1 cellular context compared by ENCODE assay signal in the genomic region with DNA sequence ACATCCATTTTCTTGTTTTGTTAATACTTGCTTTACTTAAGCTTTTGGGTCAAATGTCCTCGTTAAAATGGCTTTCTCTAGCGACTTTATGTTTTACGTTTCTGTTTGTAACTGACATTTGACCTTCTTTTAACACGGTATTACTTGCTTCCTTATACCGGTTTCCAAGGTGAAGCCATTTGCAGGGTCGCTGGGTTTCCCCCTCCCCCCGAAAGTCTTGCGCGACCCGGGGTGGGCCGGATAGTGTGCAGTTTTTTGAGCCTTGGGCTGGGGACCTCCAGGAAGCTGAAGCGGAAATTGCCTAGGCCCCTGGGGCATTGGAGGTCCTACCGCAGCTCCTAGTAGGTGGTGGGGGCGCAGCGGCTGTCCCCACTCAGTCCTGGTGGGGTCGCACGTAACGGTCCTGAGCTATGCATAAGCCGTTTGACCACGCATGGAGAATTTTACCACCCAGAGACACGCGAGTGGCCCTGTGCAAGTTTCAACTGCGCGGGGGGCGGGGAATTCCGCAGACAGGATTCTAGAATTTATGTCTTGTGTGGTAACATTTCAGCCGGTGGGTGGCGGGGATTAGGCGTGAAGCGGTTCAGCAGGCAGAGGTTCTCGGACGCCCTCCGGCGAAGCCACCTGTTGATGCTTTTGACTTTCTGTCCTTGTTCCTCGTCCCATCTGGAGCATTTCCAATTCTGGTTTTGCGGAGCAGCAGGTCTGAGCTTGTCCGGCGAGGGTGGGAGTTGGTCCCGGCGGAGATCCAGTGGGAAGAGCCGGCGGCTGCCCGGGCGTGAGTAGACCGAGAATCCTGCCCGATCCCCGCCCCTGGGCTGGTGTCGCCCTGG.
TF ChIP-seq lines count a peak whose summit lies in the region.

No MANE protein-coding gene starts in this region.

TF ChIP-seq in HepG2, 621 proteins besides CTCF, POLR2A, EP300 and RAD21 (continued from another document and continues in another):
- TF ChIP-seq, protein P1, sequence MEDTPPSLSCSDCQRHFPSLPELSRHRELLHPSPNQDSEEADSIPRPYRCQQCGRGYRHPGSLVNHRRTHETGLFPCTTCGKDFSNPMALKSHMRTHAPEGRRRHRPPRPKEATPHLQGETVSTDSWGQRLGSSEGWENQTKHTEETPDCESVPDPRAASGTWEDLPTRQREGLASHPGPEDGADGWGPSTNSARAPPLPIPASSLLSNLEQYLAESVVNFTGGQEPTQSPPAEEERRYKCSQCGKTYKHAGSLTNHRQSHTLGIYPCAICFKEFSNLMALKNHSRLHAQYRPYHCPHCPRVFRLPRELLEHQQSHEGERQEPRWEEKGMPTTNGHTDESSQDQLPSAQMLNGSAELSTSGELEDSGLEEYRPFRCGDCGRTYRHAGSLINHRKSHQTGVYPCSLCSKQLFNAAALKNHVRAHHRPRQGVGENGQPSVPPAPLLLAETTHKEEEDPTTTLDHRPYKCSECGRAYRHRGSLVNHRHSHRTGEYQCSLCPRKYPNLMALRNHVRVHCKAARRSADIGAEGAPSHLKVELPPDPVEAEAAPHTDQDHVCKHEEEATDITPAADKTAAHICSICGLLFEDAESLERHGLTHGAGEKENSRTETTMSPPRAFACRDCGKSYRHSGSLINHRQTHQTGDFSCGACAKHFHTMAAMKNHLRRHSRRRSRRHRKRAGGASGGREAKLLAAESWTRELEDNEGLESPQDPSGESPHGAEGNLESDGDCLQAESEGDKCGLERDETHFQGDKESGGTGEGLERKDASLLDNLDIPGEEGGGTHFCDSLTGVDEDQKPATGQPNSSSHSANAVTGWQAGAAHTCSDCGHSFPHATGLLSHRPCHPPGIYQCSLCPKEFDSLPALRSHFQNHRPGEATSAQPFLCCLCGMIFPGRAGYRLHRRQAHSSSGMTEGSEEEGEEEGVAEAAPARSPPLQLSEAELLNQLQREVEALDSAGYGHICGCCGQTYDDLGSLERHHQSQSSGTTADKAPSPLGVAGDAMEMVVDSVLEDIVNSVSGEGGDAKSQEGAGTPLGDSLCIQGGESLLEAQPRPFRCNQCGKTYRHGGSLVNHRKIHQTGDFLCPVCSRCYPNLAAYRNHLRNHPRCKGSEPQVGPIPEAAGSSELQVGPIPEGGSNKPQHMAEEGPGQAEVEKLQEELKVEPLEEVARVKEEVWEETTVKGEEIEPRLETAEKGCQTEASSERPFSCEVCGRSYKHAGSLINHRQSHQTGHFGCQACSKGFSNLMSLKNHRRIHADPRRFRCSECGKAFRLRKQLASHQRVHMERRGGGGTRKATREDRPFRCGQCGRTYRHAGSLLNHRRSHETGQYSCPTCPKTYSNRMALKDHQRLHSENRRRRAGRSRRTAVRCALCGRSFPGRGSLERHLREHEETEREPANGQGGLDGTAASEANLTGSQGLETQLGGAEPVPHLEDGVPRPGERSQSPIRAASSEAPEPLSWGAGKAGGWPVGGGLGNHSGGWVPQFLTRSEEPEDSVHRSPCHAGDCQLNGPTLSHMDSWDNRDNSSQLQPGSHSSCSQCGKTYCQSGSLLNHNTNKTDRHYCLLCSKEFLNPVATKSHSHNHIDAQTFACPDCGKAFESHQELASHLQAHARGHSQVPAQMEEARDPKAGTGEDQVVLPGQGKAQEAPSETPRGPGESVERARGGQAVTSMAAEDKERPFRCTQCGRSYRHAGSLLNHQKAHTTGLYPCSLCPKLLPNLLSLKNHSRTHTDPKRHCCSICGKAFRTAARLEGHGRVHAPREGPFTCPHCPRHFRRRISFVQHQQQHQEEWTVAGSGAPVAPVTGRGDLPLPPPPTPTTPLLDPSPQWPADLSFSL (CRISPR knock-in tag; IDR thresholded peaks at IDR 0.05) = no peak; the same call in 1 of the 2 replicates
- no peak for TF ChIP-seq ZNF614 (CRISPR knock-in tag; IDR thresholded peaks at IDR 0.05; ENCODE audit: borderline replicate concordance)
- no peak for TF ChIP-seq ZNF24 (IDR thresholded peaks at IDR 0.05)
- TF ChIP-seq, protein P2, sequence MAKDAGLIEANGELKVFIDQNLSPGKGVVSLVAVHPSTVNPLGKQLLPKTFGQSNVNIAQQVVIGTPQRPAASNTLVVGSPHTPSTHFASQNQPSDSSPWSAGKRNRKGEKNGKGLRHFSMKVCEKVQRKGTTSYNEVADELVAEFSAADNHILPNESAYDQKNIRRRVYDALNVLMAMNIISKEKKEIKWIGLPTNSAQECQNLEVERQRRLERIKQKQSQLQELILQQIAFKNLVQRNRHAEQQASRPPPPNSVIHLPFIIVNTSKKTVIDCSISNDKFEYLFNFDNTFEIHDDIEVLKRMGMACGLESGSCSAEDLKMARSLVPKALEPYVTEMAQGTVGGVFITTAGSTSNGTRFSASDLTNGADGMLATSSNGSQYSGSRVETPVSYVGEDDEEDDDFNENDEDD (CRISPR knock-in tag; IDR thresholded peaks at IDR 0.05; ENCODE audit: borderline replicate concordance) = peak; percentile 76; the same call in 1 of the 2 replicates
- TF ChIP-seq, protein P3, sequence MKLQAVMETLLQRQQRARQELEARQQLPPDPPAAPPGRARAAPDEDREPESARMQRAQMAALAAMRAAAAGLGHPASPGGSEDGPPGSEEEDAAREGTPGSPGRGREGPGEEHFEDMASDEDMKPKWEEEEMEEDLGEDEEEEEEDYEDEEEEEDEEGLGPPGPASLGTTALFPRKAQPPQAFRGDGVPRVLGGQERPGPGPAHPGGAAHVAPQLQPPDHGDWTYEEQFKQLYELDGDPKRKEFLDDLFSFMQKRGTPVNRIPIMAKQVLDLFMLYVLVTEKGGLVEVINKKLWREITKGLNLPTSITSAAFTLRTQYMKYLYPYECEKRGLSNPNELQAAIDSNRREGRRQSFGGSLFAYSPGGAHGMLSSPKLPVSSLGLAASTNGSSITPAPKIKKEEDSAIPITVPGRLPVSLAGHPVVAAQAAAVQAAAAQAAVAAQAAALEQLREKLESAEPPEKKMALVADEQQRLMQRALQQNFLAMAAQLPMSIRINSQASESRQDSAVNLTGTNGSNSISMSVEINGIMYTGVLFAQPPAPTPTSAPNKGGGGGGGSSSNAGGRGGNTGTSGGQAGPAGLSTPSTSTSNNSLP (IDR thresholded peaks at IDR 0.05; ENCODE audit: low read depth, low read length) = peak; percentile 73
- no peak for TF ChIP-seq IKZF1 (IDR thresholded peaks at IDR 0.05)
- TF ChIP-seq, protein P4, sequence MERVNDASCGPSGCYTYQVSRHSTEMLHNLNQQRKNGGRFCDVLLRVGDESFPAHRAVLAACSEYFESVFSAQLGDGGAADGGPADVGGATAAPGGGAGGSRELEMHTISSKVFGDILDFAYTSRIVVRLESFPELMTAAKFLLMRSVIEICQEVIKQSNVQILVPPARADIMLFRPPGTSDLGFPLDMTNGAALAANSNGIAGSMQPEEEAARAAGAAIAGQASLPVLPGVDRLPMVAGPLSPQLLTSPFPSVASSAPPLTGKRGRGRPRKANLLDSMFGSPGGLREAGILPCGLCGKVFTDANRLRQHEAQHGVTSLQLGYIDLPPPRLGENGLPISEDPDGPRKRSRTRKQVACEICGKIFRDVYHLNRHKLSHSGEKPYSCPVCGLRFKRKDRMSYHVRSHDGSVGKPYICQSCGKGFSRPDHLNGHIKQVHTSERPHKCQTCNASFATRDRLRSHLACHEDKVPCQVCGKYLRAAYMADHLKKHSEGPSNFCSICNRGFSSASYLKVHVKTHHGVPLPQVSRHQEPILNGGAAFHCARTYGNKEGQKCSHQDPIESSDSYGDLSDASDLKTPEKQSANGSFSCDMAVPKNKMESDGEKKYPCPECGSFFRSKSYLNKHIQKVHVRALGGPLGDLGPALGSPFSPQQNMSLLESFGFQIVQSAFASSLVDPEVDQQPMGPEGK (CRISPR knock-in tag; IDR thresholded peaks at IDR 0.05) = peak; percentile 95
- no peak; the same call in 1 of the 2 replicates for TF ChIP-seq ZNF615 (CRISPR knock-in tag; IDR thresholded peaks at IDR 0.05; ENCODE audit: borderline replicate concordance)
- TF ChIP-seq GABPB1 (CRISPR knock-in tag; IDR thresholded peaks at IDR 0.05) = peak; percentile 80
- TF ChIP-seq, protein P5, sequence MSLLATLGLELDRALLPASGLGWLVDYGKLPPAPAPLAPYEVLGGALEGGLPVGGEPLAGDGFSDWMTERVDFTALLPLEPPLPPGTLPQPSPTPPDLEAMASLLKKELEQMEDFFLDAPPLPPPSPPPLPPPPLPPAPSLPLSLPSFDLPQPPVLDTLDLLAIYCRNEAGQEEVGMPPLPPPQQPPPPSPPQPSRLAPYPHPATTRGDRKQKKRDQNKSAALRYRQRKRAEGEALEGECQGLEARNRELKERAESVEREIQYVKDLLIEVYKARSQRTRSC (CRISPR knock-in tag; IDR thresholded peaks at IDR 0.05; ENCODE audit: low read depth) = peak; percentile 92; the same call in 1 of the 2 replicates
- TF ChIP-seq, protein P6, sequence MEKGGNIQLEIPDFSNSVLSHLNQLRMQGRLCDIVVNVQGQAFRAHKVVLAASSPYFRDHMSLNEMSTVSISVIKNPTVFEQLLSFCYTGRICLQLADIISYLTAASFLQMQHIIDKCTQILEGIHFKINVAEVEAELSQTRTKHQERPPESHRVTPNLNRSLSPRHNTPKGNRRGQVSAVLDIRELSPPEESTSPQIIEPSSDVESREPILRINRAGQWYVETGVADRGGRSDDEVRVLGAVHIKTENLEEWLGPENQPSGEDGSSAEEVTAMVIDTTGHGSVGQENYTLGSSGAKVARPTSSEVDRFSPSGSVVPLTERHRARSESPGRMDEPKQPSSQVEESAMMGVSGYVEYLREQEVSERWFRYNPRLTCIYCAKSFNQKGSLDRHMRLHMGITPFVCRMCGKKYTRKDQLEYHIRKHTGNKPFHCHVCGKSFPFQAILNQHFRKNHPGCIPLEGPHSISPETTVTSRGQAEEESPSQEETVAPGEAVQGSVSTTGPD (CRISPR knock-in tag; IDR thresholded peaks at IDR 0.05) = 0 out of 2 replicates have a peak, but pooled peaks have one; percentile 70
- TF ChIP-seq MXI1 (IDR thresholded peaks at IDR 0.05; ENCODE audit: borderline replicate concordance, low read depth, low read length) = peak; percentile 38; the same call in 1 of the 3 replicates
- TF ChIP-seq, protein P7, sequence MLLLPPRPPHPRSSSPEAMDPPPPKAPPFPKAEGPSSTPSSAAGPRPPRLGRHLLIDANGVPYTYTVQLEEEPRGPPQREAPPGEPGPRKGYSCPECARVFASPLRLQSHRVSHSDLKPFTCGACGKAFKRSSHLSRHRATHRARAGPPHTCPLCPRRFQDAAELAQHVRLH (CRISPR knock-in tag; IDR thresholded peaks at IDR 0.05; ENCODE audit: borderline replicate concordance, low read depth) = peak; percentile 79
- TF ChIP-seq, protein P8, sequence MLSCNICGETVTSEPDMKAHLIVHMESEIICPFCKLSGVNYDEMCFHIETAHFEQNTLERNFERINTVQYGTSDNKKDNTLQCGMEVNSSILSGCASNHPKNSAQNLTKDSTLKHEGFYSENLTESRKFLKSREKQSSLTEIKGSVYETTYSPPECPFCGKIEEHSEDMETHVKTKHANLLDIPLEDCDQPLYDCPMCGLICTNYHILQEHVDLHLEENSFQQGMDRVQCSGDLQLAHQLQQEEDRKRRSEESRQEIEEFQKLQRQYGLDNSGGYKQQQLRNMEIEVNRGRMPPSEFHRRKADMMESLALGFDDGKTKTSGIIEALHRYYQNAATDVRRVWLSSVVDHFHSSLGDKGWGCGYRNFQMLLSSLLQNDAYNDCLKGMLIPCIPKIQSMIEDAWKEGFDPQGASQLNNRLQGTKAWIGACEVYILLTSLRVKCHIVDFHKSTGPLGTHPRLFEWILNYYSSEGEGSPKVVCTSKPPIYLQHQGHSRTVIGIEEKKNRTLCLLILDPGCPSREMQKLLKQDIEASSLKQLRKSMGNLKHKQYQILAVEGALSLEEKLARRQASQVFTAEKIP (CRISPR knock-in tag; IDR thresholded peaks at IDR 0.05; ENCODE audit: borderline replicate concordance) = no peak
- TF ChIP-seq ZNF501 (CRISPR knock-in tag; IDR thresholded peaks at IDR 0.05) = peak; percentile 91
- TF ChIP-seq NCOA1 (CRISPR knock-in tag; IDR thresholded peaks at IDR 0.05) = peak; percentile 88; the same call in 1 of the 2 replicates
- no peak for TF ChIP-seq NONO (IDR thresholded peaks at IDR 0.05)
- TF ChIP-seq NONO (CRISPR knock-in tag; conservative IDR thresholded peaks at IDR 0.05) = peak; percentile 67; the same call in 1 of the 2 replicates
- TF ChIP-seq, protein P9, sequence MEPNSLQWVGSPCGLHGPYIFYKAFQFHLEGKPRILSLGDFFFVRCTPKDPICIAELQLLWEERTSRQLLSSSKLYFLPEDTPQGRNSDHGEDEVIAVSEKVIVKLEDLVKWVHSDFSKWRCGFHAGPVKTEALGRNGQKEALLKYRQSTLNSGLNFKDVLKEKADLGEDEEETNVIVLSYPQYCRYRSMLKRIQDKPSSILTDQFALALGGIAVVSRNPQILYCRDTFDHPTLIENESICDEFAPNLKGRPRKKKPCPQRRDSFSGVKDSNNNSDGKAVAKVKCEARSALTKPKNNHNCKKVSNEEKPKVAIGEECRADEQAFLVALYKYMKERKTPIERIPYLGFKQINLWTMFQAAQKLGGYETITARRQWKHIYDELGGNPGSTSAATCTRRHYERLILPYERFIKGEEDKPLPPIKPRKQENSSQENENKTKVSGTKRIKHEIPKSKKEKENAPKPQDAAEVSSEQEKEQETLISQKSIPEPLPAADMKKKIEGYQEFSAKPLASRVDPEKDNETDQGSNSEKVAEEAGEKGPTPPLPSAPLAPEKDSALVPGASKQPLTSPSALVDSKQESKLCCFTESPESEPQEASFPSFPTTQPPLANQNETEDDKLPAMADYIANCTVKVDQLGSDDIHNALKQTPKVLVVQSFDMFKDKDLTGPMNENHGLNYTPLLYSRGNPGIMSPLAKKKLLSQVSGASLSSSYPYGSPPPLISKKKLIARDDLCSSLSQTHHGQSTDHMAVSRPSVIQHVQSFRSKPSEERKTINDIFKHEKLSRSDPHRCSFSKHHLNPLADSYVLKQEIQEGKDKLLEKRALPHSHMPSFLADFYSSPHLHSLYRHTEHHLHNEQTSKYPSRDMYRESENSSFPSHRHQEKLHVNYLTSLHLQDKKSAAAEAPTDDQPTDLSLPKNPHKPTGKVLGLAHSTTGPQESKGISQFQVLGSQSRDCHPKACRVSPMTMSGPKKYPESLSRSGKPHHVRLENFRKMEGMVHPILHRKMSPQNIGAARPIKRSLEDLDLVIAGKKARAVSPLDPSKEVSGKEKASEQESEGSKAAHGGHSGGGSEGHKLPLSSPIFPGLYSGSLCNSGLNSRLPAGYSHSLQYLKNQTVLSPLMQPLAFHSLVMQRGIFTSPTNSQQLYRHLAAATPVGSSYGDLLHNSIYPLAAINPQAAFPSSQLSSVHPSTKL (CRISPR knock-in tag; IDR thresholded peaks at IDR 0.05) = peak; percentile 63
- TF ChIP-seq ZNF44 (CRISPR knock-in tag; IDR thresholded peaks at IDR 0.05) = peak; percentile 74; the same call in 1 of the 2 replicates
- TF ChIP-seq KMT2B (CRISPR knock-in tag; IDR thresholded peaks at IDR 0.05) = peak; percentile 73
- TF ChIP-seq ZNF317 (CRISPR knock-in tag; IDR thresholded peaks at IDR 0.05) = peak; percentile 92
- no peak for TF ChIP-seq KLF13 (CRISPR knock-in tag; IDR thresholded peaks at IDR 0.05)
- no peak for TF ChIP-seq MIXL1 (CRISPR knock-in tag; IDR thresholded peaks at IDR 0.05)
- peak; percentile 17; the same call in 1 of the 2 replicates for TF ChIP-seq ATF7-NPFF (CRISPR knock-in tag; IDR thresholded peaks at IDR 0.05; ENCODE audit: low read depth)
- TF ChIP-seq ETV6 (CRISPR knock-in tag; conservative IDR thresholded peaks at IDR 0.05) = peak; percentile 89
- TF ChIP-seq MAF1 (CRISPR knock-in tag; IDR thresholded peaks at IDR 0.05; ENCODE audit: borderline replicate concordance) = no peak
- no peak for TF ChIP-seq ZNF225 (CRISPR knock-in tag; IDR thresholded peaks at IDR 0.05)
- TF ChIP-seq TGIF2 (CRISPR knock-in tag; IDR thresholded peaks at IDR 0.05) = no peak; the same call in 1 of the 2 replicates
- TF ChIP-seq PHF5A (CRISPR knock-in tag; IDR thresholded peaks at IDR 0.05; ENCODE audit: low read depth, unreplicated experiment) = no peak
- TF ChIP-seq TBL1XR1 (IDR thresholded peaks at IDR 0.05; ENCODE audit: borderline replicate concordance, low read length, partially characterized antibody) = no peak
- TF ChIP-seq PTBP1 (IDR thresholded peaks at IDR 0.05; ENCODE audit: low read depth, low read length, poor library complexity, severe bottlenecking) = peak; percentile 62
- TF ChIP-seq MZF1 (CRISPR knock-in tag; IDR thresholded peaks at IDR 0.05; ENCODE audit: borderline replicate concordance) = no peak
- TF ChIP-seq ZNF264 (CRISPR knock-in tag; IDR thresholded peaks at IDR 0.05) = peak; percentile 77
